Comparison of ENCODE assay signal across 23 cellular contexts in the genomic region with DNA sequence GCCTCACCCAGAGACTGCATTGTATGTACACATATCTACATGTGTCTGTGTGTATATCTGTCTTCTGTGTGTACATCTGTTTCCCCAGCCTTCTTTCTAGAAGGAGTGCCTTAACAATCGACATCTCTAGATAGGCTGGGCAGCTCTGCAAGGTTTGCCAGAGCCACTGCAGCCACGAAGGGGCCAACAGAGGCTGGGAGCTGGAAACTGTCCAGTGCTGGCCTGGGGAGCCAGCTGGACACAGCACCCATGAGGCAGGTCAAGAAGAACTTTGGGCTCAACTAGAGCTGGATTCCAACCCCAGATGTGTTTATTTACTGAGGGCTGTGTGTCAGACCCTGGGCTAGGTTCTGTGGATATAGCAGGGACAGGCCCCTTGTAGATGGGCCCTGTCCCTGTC. TPM values are rescaled to one million over a fixed set of nuclear protein-coding genes. Genes with fewer than 3 reads are reported as not detected.
DNase-seq lines count a peak whose midpoint lies in the region; ATAC-seq and TF ChIP-seq lines count a peak whose summit lies in the region.
"Had no signal": no experiment of that assay in that cellular context is flagged by ENCODE, and none has a peak within 500 bp of the region (broad histone marks: within the 10 kb centered on the region; RNA-seq: fewer than 3 reads in every experiment).

No MANE protein-coding gene starts in this region.

- intact Hi-C loops in naive thymus-derived CD4-positive, alpha-beta T cell (cut with micrococcal nuclease) = no loop called here

- peaks cover 0 to 61% of the 10 kb centered on the region in 2 experiments; a peak in 2 of 4 replicates for H3K4me1 ChIP-seq in SK-N-SH (ENCODE audit: control insufficient read depth in 1 of 2, insufficient read depth in 2 of 2, low read depth in 1 of 2, low read length in 1 of 2)
- H3K4me1 ChIP-seq in endocrine pancreas (ENCODE audit: control insufficient read depth, insufficient read depth, low read length) = peaks cover 4% of the 10 kb centered on the region
- no peaks in the 10 kb centered on the region for H3K4me1 ChIP-seq in naive thymus-derived CD4-positive, alpha-beta T cell (ENCODE audit: control insufficient read depth in 2 of 2, insufficient read depth in 2 of 2, low read length in 2 of 2)
- H3K4me1 ChIP-seq in thoracic aorta (ENCODE audit: control insufficient read depth in 1 of 2, low read depth in 2 of 2) = peaks cover 34 to 63% of the 10 kb centered on the region in 2 donors

- H3K4me2 ChIP-seq in SK-N-SH = no peak overlapping the region

- CTCF ChIA-PET in SK-N-SH (lab: Yijun Ruan, JAX) = interaction anchor here (1.4 to 2.2 kb wide), 4 partner anchors 19 to 41 kb away, joined by 4 to 15 read pairs (median 6); no protein-coding TSS in a partner anchor
- CTCF ChIA-PET in naive thymus-derived CD4-positive, alpha-beta T cell (lab: Charles Lee) = no interaction called here

- no peaks in the 10 kb centered on the region for H4K20me1 ChIP-seq in SK-N-SH (ENCODE audit: insufficient read depth)

- H3K4me3 ChIP-seq in SK-N-SH (ENCODE audit: low read depth in 2 of 2, low read length in 1 of 2) (no peak overlapping the region), endocrine pancreas (ENCODE audit: control insufficient read depth, insufficient read depth, low read length) (no peak overlapping the region), thoracic aorta (no peak overlapping the region)
- H3K4me3 ChIP-seq in naive thymus-derived CD4-positive, alpha-beta T cell (ENCODE audit: low read length) = no peak overlapping the region
- H3K4me3 ChIP-seq: neural progenitor cell had no signal

- H3K79me2 ChIP-seq in SK-N-SH (ENCODE audit: insufficient read depth) = no peaks in the 10 kb centered on the region

- WGBS in SK-N-SH (ENCODE audit: low lambda C conversion rate) = 23% methylated on average over 2 of the region's 2 CpGs

- H3K4me3 Mint-ChIP-seq in naive thymus-derived CD4-positive, alpha-beta T cell = peak overlapping the region in 1 of 10 donors; percentile 13
- H3K4me3 Mint-ChIP-seq: neural progenitor cell; stimulated activated memory B cell treated with anti-CD40 and anti-IgM and Interleukin-4, amounts not matched to agents 10 μg/mL and 1 μg/mL and 100 μg/mL, for 72 hours had no signal

- no peaks in the 10 kb centered on the region for H3K36me3 ChIP-seq in SK-N-SH (replicated peaks in 1 of 2; ENCODE audit: control insufficient read depth in 1 of 2, insufficient read depth in 2 of 2, low read length in 1 of 2)
- peaks cover 2% of the 10 kb centered on the region for H3K36me3 ChIP-seq in endocrine pancreas (ENCODE audit: control insufficient read depth, insufficient read depth, low read length)
- H3K36me3 ChIP-seq in naive thymus-derived CD4-positive, alpha-beta T cell (ENCODE audit: control insufficient read depth in 2 of 3, insufficient read depth in 3 of 3, low read length in 3 of 3) = no peaks in the 10 kb centered on the region
- no peaks in the 10 kb centered on the region for H3K36me3 ChIP-seq in thoracic aorta
- H3K36me3 ChIP-seq: neural progenitor cell had no signal

- H3K9ac ChIP-seq in SK-N-SH (no peak overlapping the region), endocrine pancreas (ENCODE audit: control insufficient read depth, insufficient read depth, low read length) (peak overlapping the region; percentile 44)
- H3K9ac ChIP-seq: neural progenitor cell had no signal

- peak overlapping the region in 5 of 9 donors; percentile 6 to 77 (median 43) for H3K27ac Mint-ChIP-seq in naive thymus-derived CD4-positive, alpha-beta T cell
- H3K27ac Mint-ChIP-seq: neural progenitor cell; stimulated activated memory B cell treated with anti-CD40 and anti-IgM and Interleukin-4, amounts not matched to agents 10 μg/mL and 1 μg/mL and 100 μg/mL, for 72 hours had no signal

- POLR2A ChIA-PET in SK-N-SH (lab: Yijun Ruan, JAX) = no interaction called here
- POLR2A ChIA-PET in naive thymus-derived CD4-positive, alpha-beta T cell (lab: Charles Lee) = no interaction called here

- peaks cover 5 to 19% (median 8%) of the 10 kb centered on the region in 7 donors for H3K4me1 Mint-ChIP-seq in naive thymus-derived CD4-positive, alpha-beta T cell
- H3K4me1 Mint-ChIP-seq: stimulated activated memory B cell treated with anti-CD40 and anti-IgM and Interleukin-4, amounts not matched to agents 10 μg/mL and 1 μg/mL and 100 μg/mL, for 72 hours had no signal

- TF ChIP-seq RAD21 in SK-N-SH (IDR thresholded peaks at IDR 0.05; ENCODE audit: low read length) = no peak

- peaks cover 0 to 12% (median 0%) of the 10 kb centered on the region in 5 donors for H3K27me3 Mint-ChIP-seq in naive thymus-derived CD4-positive, alpha-beta T cell

- H3F3A ChIP-seq in SK-N-SH (replicated peaks; ENCODE audit: insufficient read depth) = no peaks in the 10 kb centered on the region

- H2AFZ ChIP-seq in SK-N-SH (ENCODE audit: low read depth) = no peak overlapping the region
- H2AFZ ChIP-seq: neural progenitor cell had no signal

- peaks cover 0 to 5% (median 4%) of the 10 kb centered on the region in 5 donors for H3K36me3 Mint-ChIP-seq in naive thymus-derived CD4-positive, alpha-beta T cell
- H3K36me3 Mint-ChIP-seq: neural progenitor cell; stimulated activated memory B cell treated with anti-CD40 and anti-IgM and Interleukin-4, amounts not matched to agents 10 μg/mL and 1 μg/mL and 100 μg/mL, for 72 hours had no signal

- peaks cover 0 to 10% (median 0%) of the 10 kb centered on the region in 11 donors for H3K9me3 Mint-ChIP-seq in naive thymus-derived CD4-positive, alpha-beta T cell
- H3K9me3 Mint-ChIP-seq: neural progenitor cell had no signal

- ATAC-seq in SK-N-SH treated with all-trans-retinoic acid at 6 μM for 48 hours (no peak), thoracic aorta (ENCODE audit: insufficient number of reproducible peaks, low FRiP score, low read depth) (no peak)
- ATAC-seq in naive thymus-derived CD4-positive, alpha-beta T cell = no peak
- ATAC-seq: Panc1; stimulated activated memory B cell treated with anti-CD40 and anti-IgM and Interleukin-4, amounts not matched to agents 10 μg/mL and 1 μg/mL and 100 μg/mL, for 72 hours had no signal

- H3K27me3 ChIP-seq in SK-N-SH (ENCODE audit: insufficient read depth) (peaks cover 12% of the 10 kb centered on the region; the same call in 1 of the 2 replicates), endocrine pancreas (ENCODE audit: control insufficient read depth, insufficient read depth, low read length) (no peaks in the 10 kb centered on the region), thoracic aorta (replicated peaks; ENCODE audit: insufficient read depth) (no peaks in the 10 kb centered on the region)
- no peaks in the 10 kb centered on the region for H3K27me3 ChIP-seq in naive thymus-derived CD4-positive, alpha-beta T cell (ENCODE audit: control insufficient read depth in 2 of 2, insufficient read depth in 2 of 2, low read length in 2 of 2)

- H3K9me3 ChIP-seq in SK-N-SH (no peaks in the 10 kb centered on the region), endocrine pancreas (ENCODE audit: control insufficient read depth, low read length) (no peaks in the 10 kb centered on the region), thoracic aorta (no peaks in the 10 kb centered on the region)
- no peaks in the 10 kb centered on the region for H3K9me3 ChIP-seq in naive thymus-derived CD4-positive, alpha-beta T cell (ENCODE audit: control insufficient read depth in 2 of 3, low read length in 3 of 3)

- no peaks in the 10 kb centered on the region for H3K9me2 ChIP-seq in SK-N-SH

- peak; percentile 44 for DNase-seq in SK-N-SH
- DNase-seq in naive thymus-derived CD4-positive, alpha-beta T cell = no peak
- DNase-seq in thoracic aorta (ENCODE audit: low spot score) = no peak
- DNase-seq in NK-92 treated with Interleukin-12 subunit alpha and Interleukin-12 subunit beta, amount 100 ng/mL, for 24 hours (lab: John Stamatoyannopoulos, UW) = no peak
- DNase-seq in HCEC 1CT = no peak
- no peak for DNase-seq in stimulated activated CD4-positive, alpha-beta T cell treated with anti-CD3 and anti-CD28 coated beads, Interleukin-2, amount 100 ng/mL, for 48 hours
- DNase-seq: 8988T; activated CD4-positive, alpha-beta T cell treated with anti-CD3 and anti-CD28 coated beads for 48 hours; activated CD8-positive, alpha-beta memory T cell treated with anti-CD3 and anti-CD28 coated beads, Interleukin-2, amount 50 U/mL, for 4 hours; activated effector memory CD4-positive, alpha-beta T cell treated with anti-CD3 and anti-CD28 coated beads, Interleukin-2, amount 50 U/mL, for 16 hours; GOT3; KBM-7; mesenchymal stem cell; MV-4-11; NCI-H1694 treated with DMSO at 0.1 percent for 48 hours; NCI-H2227 treated with DMSO at 0.1 percent for 48 hours had no signal

- TF ChIP-seq CTCF in SK-N-SH (IDR thresholded peaks at IDR 0.05) (no peak), thoracic aorta (IDR thresholded peaks at IDR 0.05) (no peak)

- no peak for TF ChIP-seq EP300 in SK-N-SH (IDR thresholded peaks at IDR 0.05; ENCODE audit: borderline replicate concordance in 1 of 2, low read depth in 1 of 2, low read length in 1 of 2)

- H3K27ac ChIP-seq in SK-N-SH (ENCODE audit: low read depth in 2 of 2, low read length in 1 of 2) (peak overlapping the region in 1 of 2 experiments; percentile 94; a peak in 2 of 4 replicates), thoracic aorta (peak overlapping the region; percentile 94)
- no peak overlapping the region for H3K27ac ChIP-seq in naive thymus-derived CD4-positive, alpha-beta T cell (ENCODE audit: low read depth, low read length)
- H3K27ac ChIP-seq: neural progenitor cell had no signal

TF ChIP-seq in SK-N-SH, 30 proteins besides CTCF, POLR2A, EP300 and RAD21 (continues in another document):
- TF ChIP-seq RFX5 (IDR thresholded peaks at IDR 0.05; ENCODE audit: low read length) = no peak
- no peak for TF ChIP-seq RXRA (IDR thresholded peaks at IDR 0.05; ENCODE audit: borderline replicate concordance, low read depth)
- no peak for TF ChIP-seq NRF1 (IDR thresholded peaks at IDR 0.05; ENCODE audit: low read depth, low read length)
- no peak for TF ChIP-seq SMC3 (IDR thresholded peaks at IDR 0.05; ENCODE audit: low read depth, low read length)

TF ChIP-seq in SK-N-SH treated with all-trans-retinoic acid at 6 μM for 48 hours, 23 proteins besides CTCF, POLR2A, EP300 and RAD21:
- TF ChIP-seq TCF4 (CRISPR knock-in tag; IDR thresholded peaks at IDR 0.05; ENCODE audit: borderline replicate concordance) = no peak
- TF ChIP-seq OSR1 (CRISPR knock-in tag; IDR thresholded peaks at IDR 0.05) = no peak
- no peak for TF ChIP-seq SNAI2 (CRISPR knock-in tag; IDR thresholded peaks at IDR 0.05)

RNA-seq across cellular contexts. Expression of a gene that starts 3.3 kb away (rescaled TPM):
- 0.15 and 0.26 TPM in 2 replicates for polyA plus RNA-seq in SK-N-SH (2012; rRNA removed)
- 0.14 and 0.26 TPM in 2 replicates for polyA plus RNA-seq in SK-N-SH (2012; cell fraction: cytosol; rRNA removed)
- polyA plus RNA-seq in SK-N-SH (2012; cell fraction: nucleus; rRNA removed) = 0.25 and 0.35 TPM in 2 replicates
- total RNA-seq in naive thymus-derived CD4-positive, alpha-beta T cell = 1 to 10 TPM in 4 of 5 experiments, under 1 TPM in 1; 0.29 to 3.3 (median 2.9) TPM
- under 1 TPM; 0.43 to 0.52 TPM for polyA plus RNA-seq in naive thymus-derived CD4-positive, alpha-beta T cell
- 10 to 100 TPM in 1 of 2 donors, 1 to 10 TPM in 1; 6.8 to 11.1 TPM for total RNA-seq in thoracic aorta
- total RNA-seq: renal cortical epithelial cell had no signal

RNA-seq across cellular contexts. Expression of a gene that starts 34.8 kb away (rescaled TPM):
- polyA plus RNA-seq in SK-N-SH (2012; rRNA removed) = not detected in 2 replicates
- not detected in 2 replicates for polyA plus RNA-seq in SK-N-SH (2012; cell fraction: cytosol; rRNA removed)
- not detected in 2 replicates for polyA plus RNA-seq in SK-N-SH (2012; cell fraction: nucleus; rRNA removed)
- not detected for total RNA-seq in naive thymus-derived CD4-positive, alpha-beta T cell
- polyA plus RNA-seq in naive thymus-derived CD4-positive, alpha-beta T cell = not detected
- not detected for total RNA-seq in thoracic aorta
- total RNA-seq: renal cortical epithelial cell, ureter had no signal
